In genomic region chr17:75873587-75874322, GRCh38 we compare ENCODE assay signal across 13 cellular contexts. TPM values are rescaled to one million over a fixed set of nuclear protein-coding genes. Genes with fewer than 3 reads are reported as not detected.
DNase-seq lines count a peak whose midpoint lies in the region; ATAC-seq, FAIRE-seq and TF ChIP-seq lines count a peak whose summit lies in the region.
"Had no signal": no experiment of that assay in that cellular context is flagged by ENCODE, and none has a peak within 500 bp of the region (broad histone marks: within the 10 kb centered on the region; RNA-seq: fewer than 3 reads in every experiment).

No MANE protein-coding gene starts in this region.

- H3K9me1 ChIP-seq in endothelial cell of umbilical vein (replicated peaks; ENCODE audit: control insufficient read depth, extremely low read depth, insufficient read depth, low read length) = no peaks in the 10 kb centered on the region

- H3K27ac ChIP-seq in ACC112 (ENCODE audit: low read depth, low read length) (peak overlapping the region; percentile 89; the same call in 1 of the 2 replicates), Peyer's patch (peak overlapping the region; percentile 64 to 95 (median 81)), endothelial cell of umbilical vein (ENCODE audit: insufficient read depth, low read depth, low read length) (peak overlapping the region; percentile 95), psoas muscle (peak overlapping the region; percentile 90)

- ATAC-seq in psoas muscle = peak in 1 of 4 donors; percentile 31
- no peak for ATAC-seq in HG03139 (IDR thresholded peaks at IDR 0.05; ENCODE audit: unreplicated experiment)
- ATAC-seq in HG03439 (IDR thresholded peaks at IDR 0.05; ENCODE audit: unreplicated experiment) = no peak

- H3K36me3 ChIP-seq in ACC112 (ENCODE audit: insufficient read depth, low read length) = no peaks in the 10 kb centered on the region
- H3K36me3 ChIP-seq in Peyer's patch = peaks cover 0 to 18% (median 0%) of the 10 kb centered on the region in 3 donors
- H3K36me3 ChIP-seq in endothelial cell of umbilical vein (ENCODE audit: control insufficient read depth in 2 of 2, extremely low read depth in 1 of 2, insufficient read depth in 2 of 2, low read length in 2 of 2) = peaks cover 3 to 18% of the 10 kb centered on the region in 2 experiments
- peaks cover 0 to 20% of the 10 kb centered on the region in 2 donors for H3K36me3 ChIP-seq in psoas muscle (ENCODE audit: insufficient read depth in 1 of 2, low read depth in 1 of 2)

- TF ChIP-seq CTCF in Peyer's patch (IDR thresholded peaks at IDR 0.05) (no peak), endothelial cell of umbilical vein (IDR thresholded peaks at IDR 0.05; ENCODE audit: extremely low read depth in 1 of 2, insufficient read depth in 1 of 2, low read depth in 1 of 2, low read length in 2 of 2) (no peak), psoas muscle (IDR thresholded peaks at IDR 0.05) (no peak)

- H4K20me1 ChIP-seq in endothelial cell of umbilical vein (replicated peaks; ENCODE audit: control insufficient read depth, extremely low read depth, insufficient read depth, low read length) = no peaks in the 10 kb centered on the region

- WGBS in psoas muscle, 3 donors = 35 to 44% (median 41%) methylated on average over 11 of the region's 11 CpGs

- CTCF ChIA-PET in endothelial cell of umbilical vein (lab: Charles Lee) = interaction anchor here (0.8 to 10.3 kb wide), 6 partner anchors 16 to 44 kb away, joined by 3 to 241 read pairs (median 8); partner anchors contain the start of genes TRIM65, UNC13D and WBP2

- POLR2A ChIA-PET in endothelial cell of umbilical vein (lab: Charles Lee) = interaction anchor here (0.5 to 1.9 kb wide), 3 partner anchors 15 to 19 kb away, joined by 3 to 11 read pairs (median 7); partner anchors contain the start of gene WBP2

- H2AFZ ChIP-seq in ACC112 (ENCODE audit: low read length, unreplicated experiment) (no peak overlapping the region), endothelial cell of umbilical vein (ENCODE audit: low read depth, low read length) (no peak overlapping the region)

- H3K4me3 ChIP-seq in ACC112 (ENCODE audit: low read depth, low read length) (no peak overlapping the region), Peyer's patch (no peak overlapping the region), endothelial cell of umbilical vein (replicated peaks in 1 of 3; ENCODE audit: insufficient read depth in 1 of 3, low read depth in 1 of 3, low read length in 3 of 3) (no peak overlapping the region), psoas muscle (no peak overlapping the region)

- no peaks in the 10 kb centered on the region for H3K9me3 ChIP-seq in Peyer's patch
- H3K9me3 ChIP-seq in endothelial cell of umbilical vein (replicated peaks; ENCODE audit: control insufficient read depth, insufficient read depth, low read length) = no peaks in the 10 kb centered on the region
- H3K9me3 ChIP-seq in psoas muscle = no peaks in the 10 kb centered on the region

- DNase-seq in Peyer's patch (no peak), endothelial cell of umbilical vein (ENCODE audit: low read depth, low spot score) (no peak), psoas muscle (no peak), NCI-H2171 treated with DMSO at 0.1 percent for 48 hours (lab: John Stamatoyannopoulos, UW) (no peak), NCI-H1105 treated with DMSO at 0.1 percent for 48 hours (lab: John Stamatoyannopoulos, UW) (no peak)
- DNase-seq: activated gamma-delta T cell treated with Interleukin-2 at 50 U/mL for 16 hours; effector CD8-positive, alpha-beta T cell; GF-D8; stimulated activated naive CD4-positive, alpha-beta T cell had no signal

- no TSS peak for BruUV-seq in endothelial cell of umbilical vein (replicated peaks; lab: Mats Ljungman, UMichigan)

- H3K4me1 ChIP-seq in ACC112 (ENCODE audit: control insufficient read depth, insufficient read depth, low read length, unreplicated experiment) (peaks cover 46% of the 10 kb centered on the region), Peyer's patch (peaks cover 7 to 67% (median 29%) of the 10 kb centered on the region in 4 donors), endothelial cell of umbilical vein (ENCODE audit: control insufficient read depth, extremely low read depth, insufficient read depth, low read length) (peaks cover 45% of the 10 kb centered on the region), psoas muscle (peaks cover 49% of the 10 kb centered on the region)

- H3K79me2 ChIP-seq in ACC112 (ENCODE audit: control insufficient read depth, insufficient read depth, low read length, unreplicated experiment) = no peaks in the 10 kb centered on the region
- H3K79me2 ChIP-seq in endothelial cell of umbilical vein (ENCODE audit: control insufficient read depth, insufficient read depth, low read length) = peaks cover 6% of the 10 kb centered on the region

- H3K9ac ChIP-seq in endothelial cell of umbilical vein (replicated peaks; ENCODE audit: extremely low read depth, insufficient read depth, low read length) = peak overlapping the region; percentile 77

- FAIRE-seq in endothelial cell of umbilical vein (lab: Jason Lieb, UNC) = peak; percentile 4
- FAIRE-seq: H1 had no signal

- H3K27me3 ChIP-seq in ACC112 (ENCODE audit: insufficient read depth, low read length) (no peaks in the 10 kb centered on the region), Peyer's patch (no peaks in the 10 kb centered on the region), endothelial cell of umbilical vein (ENCODE audit: control insufficient read depth in 2 of 2, insufficient read depth in 2 of 2, low read length in 2 of 2) (no peaks in the 10 kb centered on the region), psoas muscle (ENCODE audit: insufficient read depth in 3 of 3, low read length in 2 of 3) (no peaks in the 10 kb centered on the region)

- H3K4me2 ChIP-seq in endothelial cell of umbilical vein (ENCODE audit: insufficient read depth, low read length) = no peak overlapping the region

- no peak for TF ChIP-seq POLR2A in Peyer's patch (IDR thresholded peaks at IDR 0.05)
- no peak for TF ChIP-seq POLR2A in endothelial cell of umbilical vein (IDR thresholded peaks at IDR 0.05; ENCODE audit: low read depth, low read length)

- dilution Hi-C loops in endothelial cell of umbilical vein (cut with MboI; ENCODE audit: extremely low pct_ligation_motif_present, low sequenced_read_pairs) = no loop called here

- intact Hi-C loops in endothelial cell of umbilical vein (cut with micrococcal nuclease) (no loop called here), psoas muscle (cut with DNase I) (no loop called here)

RNA-seq across cellular contexts. Expression of gene TRIM47, which starts 4.6 kb away (rescaled TPM):
- 10 to 100 TPM; 16.5 to 61.4 (median 45.7) TPM for total RNA-seq in Peyer's patch
- 56.7 and 67.7 TPM in 2 replicates for total RNA-seq in endothelial cell of umbilical vein
- 75.1 and 85.3 TPM in 2 replicates for polyA plus RNA-seq in endothelial cell of umbilical vein
- polyA plus RNA-seq in endothelial cell of umbilical vein (2011; cell fraction: cytosol; rRNA removed) = 36.1 and 45.2 TPM in 2 replicates
- polyA plus RNA-seq in endothelial cell of umbilical vein (2011; cell fraction: nucleus; rRNA removed) = 92.7 and 117 TPM in 2 replicates
- polyA plus RNA-seq in endothelial cell of umbilical vein (2012) = 38.5 and 58.5 TPM in 2 replicates
- polyA minus RNA-seq in endothelial cell of umbilical vein = 42.0 and 46.2 TPM in 2 replicates
- 17.7 TPM for polyA minus RNA-seq in endothelial cell of umbilical vein (2011; cell fraction: cytosol; rRNA and poly(A)+ RNA removed)
- polyA minus RNA-seq in endothelial cell of umbilical vein (2011; cell fraction: nucleus; rRNA and poly(A)+ RNA removed) = 41.4 and 72.3 TPM in 2 replicates
- total RNA-seq in psoas muscle = 10 to 100 TPM in 3 of 4 donors, 1 to 10 TPM in 1; 8.9 to 16.0 (median 10.9) TPM
- polyA plus RNA-seq in psoas muscle = 10 to 100 TPM in 2 of 3 donors, 1 to 10 TPM in 1; 8.4 to 17.1 (median 10.9) TPM

RNA-seq across cellular contexts. Expression of gene WBP2, which starts 18.6 kb away (rescaled TPM):
- total RNA-seq in Peyer's patch (10 to 100 TPM; 45.4 to 61.4 (median 53.7) TPM), endothelial cell of umbilical vein (120 and 126 TPM in 2 replicates), psoas muscle (100 to 1,000 TPM; 109 to 278 (median 164) TPM)
- polyA plus RNA-seq in endothelial cell of umbilical vein (81.5 and 104 TPM in 2 replicates), psoas muscle (100 to 1,000 TPM; 115 to 174 (median 149) TPM)
- 35.6 and 46.5 TPM in 2 replicates for polyA plus RNA-seq in endothelial cell of umbilical vein (2011; cell fraction: cytosol; rRNA removed)
- 76.5 and 76.7 TPM in 2 replicates for polyA plus RNA-seq in endothelial cell of umbilical vein (2011; cell fraction: nucleus; rRNA removed)
- 99.5 and 124 TPM in 2 replicates for polyA plus RNA-seq in endothelial cell of umbilical vein (2012)
- 71.7 and 72.7 TPM in 2 replicates for polyA minus RNA-seq in endothelial cell of umbilical vein
- polyA minus RNA-seq in endothelial cell of umbilical vein (2011; cell fraction: cytosol; rRNA and poly(A)+ RNA removed) = 28.6 TPM
- polyA minus RNA-seq in endothelial cell of umbilical vein (2011; cell fraction: nucleus; rRNA and poly(A)+ RNA removed) = 52.0 and 56.1 TPM in 2 replicates

RNA-seq across cellular contexts. Expression of gene TRIM65, which starts 23.0 kb away (rescaled TPM):
- total RNA-seq in Peyer's patch (10 to 100 TPM; 14.0 to 22.7 (median 16.9) TPM), endothelial cell of umbilical vein (28.1 and 33.5 TPM in 2 replicates), psoas muscle (10 to 100 TPM in 2 of 4 donors, 1 to 10 TPM in 2; 9.2 to 10.3 (median 9.7) TPM)
- polyA plus RNA-seq in endothelial cell of umbilical vein (18.6 and 19.3 TPM in 2 replicates), psoas muscle (10 to 100 TPM in 1 of 3 donors, 1 to 10 TPM in 2; 9.0 to 14.8 (median 9.0) TPM)
- 13.3 and 16.1 TPM in 2 replicates for polyA plus RNA-seq in endothelial cell of umbilical vein (2011; cell fraction: cytosol; rRNA removed)
- polyA plus RNA-seq in endothelial cell of umbilical vein (2011; cell fraction: nucleus; rRNA removed) = 15.9 and 16.9 TPM in 2 replicates
- polyA plus RNA-seq in endothelial cell of umbilical vein (2012) = 18.0 and 25.3 TPM in 2 replicates
- 10.9 and 12.8 TPM in 2 replicates for polyA minus RNA-seq in endothelial cell of umbilical vein
- polyA minus RNA-seq in endothelial cell of umbilical vein (2011; cell fraction: cytosol; rRNA and poly(A)+ RNA removed) = 14.5 TPM
- polyA minus RNA-seq in endothelial cell of umbilical vein (2011; cell fraction: nucleus; rRNA and poly(A)+ RNA removed) = 5.7 and 6.3 TPM in 2 replicates

RNA-seq across cellular contexts. Expression of gene UNC13D, which starts 29.6 kb away (rescaled TPM):
- 10 to 100 TPM in 3 of 4 donors, 1 to 10 TPM in 1; 8.4 to 45.4 (median 22.2) TPM for total RNA-seq in Peyer's patch
- total RNA-seq in endothelial cell of umbilical vein = 7.1 and 14.9 TPM in 2 replicates
- 6.9 and 7.7 TPM in 2 replicates for polyA plus RNA-seq in endothelial cell of umbilical vein
- 3.3 and 4.8 TPM in 2 replicates for polyA plus RNA-seq in endothelial cell of umbilical vein (2011; cell fraction: cytosol; rRNA removed)
- polyA plus RNA-seq in endothelial cell of umbilical vein (2011; cell fraction: nucleus; rRNA removed) = 24.6 and 25.1 TPM in 2 replicates
- 2.2 and 3.1 TPM in 2 replicates for polyA plus RNA-seq in endothelial cell of umbilical vein (2012)
- 6.7 and 7.4 TPM in 2 replicates for polyA minus RNA-seq in endothelial cell of umbilical vein
- polyA minus RNA-seq in endothelial cell of umbilical vein (2011; cell fraction: cytosol; rRNA and poly(A)+ RNA removed) = 62.6 TPM
- polyA minus RNA-seq in endothelial cell of umbilical vein (2011; cell fraction: nucleus; rRNA and poly(A)+ RNA removed) = 7.5 and 14.8 TPM in 2 replicates
- 10 to 100 TPM in 1 of 4 donors, 1 to 10 TPM in 3; 5.1 to 12.8 (median 7.2) TPM for total RNA-seq in psoas muscle
- 1 to 10 TPM; 1.7 to 3.7 (median 2.2) TPM for polyA plus RNA-seq in psoas muscle

RNA-seq across cellular contexts. Expression of gene MRPL38, which starts 30.9 kb away (rescaled TPM):
- total RNA-seq in Peyer's patch (10 to 100 TPM; 61.1 to 95.7 (median 72.9) TPM), endothelial cell of umbilical vein (93.8 and 94.4 TPM in 2 replicates), psoas muscle (100 to 1,000 TPM; 107 to 168 (median 125) TPM)
- polyA plus RNA-seq in endothelial cell of umbilical vein (82.7 and 100 TPM in 2 replicates), psoas muscle (100 to 1,000 TPM; 104 to 115 (median 107) TPM)
- 38.2 and 44.1 TPM in 2 replicates for polyA plus RNA-seq in endothelial cell of umbilical vein (2011; cell fraction: cytosol; rRNA removed)
- polyA plus RNA-seq in endothelial cell of umbilical vein (2011; cell fraction: nucleus; rRNA removed) = 132 and 146 TPM in 2 replicates
- 43.0 and 51.9 TPM in 2 replicates for polyA plus RNA-seq in endothelial cell of umbilical vein (2012)
- polyA minus RNA-seq in endothelial cell of umbilical vein = 35.1 and 57.6 TPM in 2 replicates
- polyA minus RNA-seq in endothelial cell of umbilical vein (2011; cell fraction: cytosol; rRNA and poly(A)+ RNA removed) = 85.2 TPM
- 37.6 and 39.5 TPM in 2 replicates for polyA minus RNA-seq in endothelial cell of umbilical vein (2011; cell fraction: nucleus; rRNA and poly(A)+ RNA removed)
